27 cellular contexts compared by ENCODE assay signal in the genomic region with DNA sequence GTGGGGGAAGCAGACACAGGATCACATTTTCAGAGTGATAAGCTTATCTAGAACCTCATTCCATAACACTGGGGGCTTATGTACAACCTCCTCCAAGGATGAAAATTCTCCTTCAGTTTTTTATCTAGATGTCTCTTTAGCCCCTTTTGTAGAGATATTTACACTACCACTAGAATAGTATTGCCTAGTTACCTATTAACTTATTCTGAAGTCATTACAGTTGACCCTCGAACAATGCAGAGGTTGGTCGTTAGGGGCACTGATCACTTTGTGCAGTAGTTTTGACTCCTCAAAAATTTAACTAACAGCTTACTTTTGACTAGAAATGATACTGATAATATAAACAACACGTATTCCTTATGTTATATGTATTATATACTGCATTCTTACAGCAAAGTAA.
"Had no signal": no experiment of that assay in that cellular context is flagged by ENCODE, and none has a peak within 500 bp of the region (broad histone marks: within the 10 kb centered on the region; RNA-seq: fewer than 3 reads in every experiment).

No MANE protein-coding gene starts in this region.

- DNase-seq: hypothalamus; immature natural killer cell; kidney; left ventricle myocardium inferior; midbrain; mucosa of descending colon; naive thymus-derived CD4-positive, alpha-beta T cell; ovary; retina; right cardiac atrium; stimulated activated CD4-positive, alpha-beta T cell treated with anti-CD3 and anti-CD28 coated beads, Interleukin-12 subunit alpha, Interleukin-12 subunit beta, amount 100 ng/mL, for 4 hours; stimulated activated CD4-positive, alpha-beta T cell treated with anti-CD3 and anti-CD28 coated beads, Interleukin-15, amount 100 ng/mL, for 24 hours; stimulated activated CD4-positive, alpha-beta T cell treated with anti-CD3 and anti-CD28 coated beads, Interleukin-2, amount 100 ng/mL, for 24 hours; stimulated activated CD4-positive, alpha-beta T cell treated with anti-CD3 and anti-CD28 coated beads, Interleukin-4, amount 100 ng/mL, for 1 hour; stimulated activated naive B cell treated with anti-CD40 and anti-IgM and Interleukin-4, amounts not matched to agents 10 μg/mL and 1 μg/mL and 100 μg/mL, for 72 hours; stimulated activated naive CD8-positive, alpha-beta T cell treated with anti-CD3 and anti-CD28 coated beads, Interleukin-15, Interleukin-2, amounts not matched to agents 100 U/mL and 50 U/mL, for 24 hours; stomach; testis; thyroid gland; transverse colon had no signal

- H3K36me3 ChIP-seq: ovary had no signal

- H3K27me3 ChIP-seq: ovary, stomach, testis, thyroid gland, transverse colon, vagina had no signal

- H3K27ac ChIP-seq: left ventricle myocardium inferior, ovary, prostate gland, skin epidermis, stomach, testis, thyroid gland, transverse colon, vagina had no signal

- H3K4me3 Mint-ChIP-seq: immature natural killer cell; naive thymus-derived CD4-positive, alpha-beta T cell; natural killer cell treated with Interleukin-12 subunit alpha and Interleukin-12 subunit beta and Interleukin-15 and Interleukin-18, amount 100 ng/mL, for 72 hours; stimulated activated naive B cell treated with anti-CD40 and anti-IgM and Interleukin-4, amounts not matched to agents 10 μg/mL and 1 μg/mL and 100 μg/mL, for 72 hours had no signal

- FAIRE-seq: islet of Langerhans, kidney had no signal

- H3K27me3 Mint-ChIP-seq: naive thymus-derived CD4-positive, alpha-beta T cell; natural killer cell treated with Interleukin-12 subunit alpha and Interleukin-12 subunit beta and Interleukin-15 and Interleukin-18, amount 100 ng/mL, for 72 hours; stimulated activated naive B cell treated with anti-CD40 and anti-IgM and Interleukin-4, amounts not matched to agents 10 μg/mL and 1 μg/mL and 100 μg/mL, for 72 hours had no signal

- H3K4me3 ChIP-seq: left ventricle myocardium inferior, lung, mucosa of descending colon, ovary, prostate gland, skin epidermis, stomach, testis, thyroid gland, transverse colon, vagina had no signal

- ATAC-seq: mucosa of descending colon; naive thymus-derived CD4-positive, alpha-beta T cell; natural killer cell treated with Interleukin-12 subunit alpha and Interleukin-12 subunit beta and Interleukin-15 and Interleukin-18, amount 100 ng/mL, for 72 hours; right cardiac atrium; sciatic nerve; stimulated activated naive B cell treated with anti-CD40 and anti-IgM and Interleukin-4, amounts not matched to agents 10 μg/mL and 1 μg/mL and 100 μg/mL, for 72 hours; stimulated activated naive CD8-positive, alpha-beta T cell treated with anti-CD3 and anti-CD28 coated beads, Interleukin-15, Interleukin-2, amounts not matched to agents 100 U/mL and 50 U/mL, for 24 hours had no signal

- H3K27ac Mint-ChIP-seq: immature natural killer cell; naive thymus-derived CD4-positive, alpha-beta T cell; natural killer cell treated with Interleukin-12 subunit alpha and Interleukin-12 subunit beta and Interleukin-15 and Interleukin-18, amount 100 ng/mL, for 72 hours; stimulated activated naive B cell treated with anti-CD40 and anti-IgM and Interleukin-4, amounts not matched to agents 10 μg/mL and 1 μg/mL and 100 μg/mL, for 72 hours had no signal

- H3K4me1 ChIP-seq: left ventricle myocardium inferior, prostate gland, stomach, testis, thyroid gland, transverse colon, vagina had no signal

- H3K4me1 Mint-ChIP-seq: immature natural killer cell had no signal

- H3K9me3 ChIP-seq: ovary, prostate gland, testis, thyroid gland, vagina had no signal
